In the genomic region with DNA sequence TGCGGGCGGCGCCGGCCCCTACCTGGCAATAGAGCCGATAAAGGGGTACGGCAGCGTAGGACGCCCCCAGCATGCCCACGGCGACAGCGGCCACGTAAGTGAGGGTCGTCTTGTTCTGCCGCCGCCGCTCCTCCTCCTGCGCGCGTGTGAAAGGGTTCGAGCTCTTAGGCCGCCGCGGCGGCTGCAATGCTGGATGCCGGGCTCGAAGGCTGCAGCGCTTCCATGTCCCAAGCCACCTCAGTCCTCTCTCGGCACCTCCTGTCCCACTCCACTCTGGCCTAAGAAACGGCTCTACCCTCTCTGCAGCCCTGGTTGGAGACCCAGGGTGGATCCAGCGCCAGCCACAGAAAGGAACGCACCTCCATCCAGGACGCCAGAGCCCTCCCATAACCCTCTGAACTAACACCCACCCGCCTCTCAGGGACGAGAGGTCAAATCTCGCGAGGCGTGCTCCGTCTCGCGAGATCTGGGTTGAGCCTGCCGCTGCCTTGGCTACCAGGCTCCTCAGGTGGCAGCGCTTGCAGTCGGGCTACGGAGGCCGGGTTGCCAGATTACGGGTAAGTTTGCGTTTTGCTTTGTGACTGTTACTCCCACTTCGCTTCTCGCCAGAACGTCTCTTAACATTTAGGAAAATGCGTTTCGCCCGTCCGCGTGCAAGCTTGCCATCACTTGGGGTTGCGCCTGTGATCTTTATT, we compare ENCODE assay signal across 1 cellular context.
TF ChIP-seq lines count a peak whose summit lies in the region.

COX11 (minus strand) TSS at position 396 of the 695 bp plus-strand sequence; CDS start at position 388, 8 bp downstream.
STXBP4 (plus strand) TSS at position 507 of the 695 bp plus-strand sequence. CDS start 17,455 bp downstream, outside the sequence.

TF ChIP-seq in HepG2, 621 proteins besides CTCF, POLR2A, EP300 and RAD21 (continued from another document and continues in another):
- TF ChIP-seq, protein P1, sequence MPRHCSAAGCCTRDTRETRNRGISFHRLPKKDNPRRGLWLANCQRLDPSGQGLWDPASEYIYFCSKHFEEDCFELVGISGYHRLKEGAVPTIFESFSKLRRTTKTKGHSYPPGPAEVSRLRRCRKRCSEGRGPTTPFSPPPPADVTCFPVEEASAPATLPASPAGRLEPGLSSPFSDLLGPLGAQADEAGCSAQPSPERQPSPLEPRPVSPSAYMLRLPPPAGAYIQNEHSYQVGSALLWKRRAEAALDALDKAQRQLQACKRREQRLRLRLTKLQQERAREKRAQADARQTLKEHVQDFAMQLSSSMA (CRISPR knock-in tag; IDR thresholded peaks at IDR 0.05), result no peak
- TF ChIP-seq ZNF143 (CRISPR knock-in tag; IDR thresholded peaks at IDR 0.05) (peak; percentile 78), PHF20 (CRISPR knock-in tag; IDR thresholded peaks at IDR 0.05) (peak; percentile 72; the same call in 1 of the 2 replicates), IKZF5 (CRISPR knock-in tag; IDR thresholded peaks at IDR 0.05) (peak; percentile 26; the same call in 1 of the 2 replicates), GFI1 (CRISPR knock-in tag; IDR thresholded peaks at IDR 0.05; ENCODE audit: borderline replicate concordance) (no peak; the same call in 1 of the 2 replicates), ZNF569 (CRISPR knock-in tag; IDR thresholded peaks at IDR 0.05; ENCODE audit: borderline replicate concordance) (no peak), MAFG (CRISPR knock-in tag; IDR thresholded peaks at IDR 0.05) (no peak), YEATS4 (CRISPR knock-in tag; IDR thresholded peaks at IDR 0.05; ENCODE audit: borderline replicate concordance) (peak; percentile 79), ZNF737 (CRISPR knock-in tag; IDR thresholded peaks at IDR 0.05; ENCODE audit: borderline replicate concordance) (no peak; the same call in 1 of the 2 replicates), ATF7 (IDR thresholded peaks at IDR 0.05) (no peak), ATF7 (CRISPR knock-in tag; IDR thresholded peaks at IDR 0.05) (no peak), GMEB1 (CRISPR knock-in tag; IDR thresholded peaks at IDR 0.05; ENCODE audit: borderline replicate concordance) (peak; percentile 66; the same call in 1 of the 2 replicates), ZNF180 (CRISPR knock-in tag; IDR thresholded peaks at IDR 0.05; ENCODE audit: borderline replicate concordance, low read depth) (no peak), SNRNP70 (IDR thresholded peaks at IDR 0.05; ENCODE audit: low read depth, low read length) (no peak), MIER2 (CRISPR knock-in tag; IDR thresholded peaks at IDR 0.05) (no peak; the same call in 1 of the 2 replicates), ZNF674 (CRISPR knock-in tag; IDR thresholded peaks at IDR 0.05; ENCODE audit: low read depth) (peak; percentile 89), ZNF337 (CRISPR knock-in tag; IDR thresholded peaks at IDR 0.05; ENCODE audit: borderline replicate concordance, low read depth) (no peak), ZNF136 (CRISPR knock-in tag; IDR thresholded peaks at IDR 0.05; ENCODE audit: low read depth) (peak; percentile 83), AHR (CRISPR knock-in tag; IDR thresholded peaks at IDR 0.05) (0 out of 2 replicates have a peak, but pooled peaks have one; percentile 35), RFXAP (CRISPR knock-in tag; IDR thresholded peaks at IDR 0.05; ENCODE audit: borderline replicate concordance) (peak; percentile 89), THYN1 (CRISPR knock-in tag; IDR thresholded peaks at IDR 0.05; ENCODE audit: borderline replicate concordance, low read depth) (no peak), TCF12 (IDR thresholded peaks at IDR 0.05) (no peak), TCF12 (CRISPR knock-in tag; IDR thresholded peaks at IDR 0.05) (peak; percentile 55; the same call in 1 of the 2 replicates), SP5 (CRISPR knock-in tag; IDR thresholded peaks at IDR 0.05; ENCODE audit: borderline replicate concordance, low read depth) (no peak), HNRNPLL (IDR thresholded peaks at IDR 0.05; ENCODE audit: low read depth, low read length, poor library complexity, severe bottlenecking) (peak; percentile 81), ZBTB20 (CRISPR knock-in tag; IDR thresholded peaks at IDR 0.05; ENCODE audit: borderline replicate concordance, low read depth) (no peak; the same call in none of the 2 replicates), ZBTB7B (CRISPR knock-in tag; IDR thresholded peaks at IDR 0.05) (no peak; the same call in 1 of the 2 replicates), ZNF274 (CRISPR knock-in tag; IDR thresholded peaks at IDR 0.05) (peak; percentile 85), SALL1 (CRISPR knock-in tag; IDR thresholded peaks at IDR 0.05) (peak; percentile 78), ATRX (CRISPR knock-in tag; IDR thresholded peaks at IDR 0.05; ENCODE audit: borderline replicate concordance) (no peak), TP53 (CRISPR knock-in tag; conservative IDR thresholded peaks at IDR 0.05) (no peak), CENPT (CRISPR knock-in tag; IDR thresholded peaks at IDR 0.05; ENCODE audit: low read depth) (no peak), ZBTB3 (CRISPR knock-in tag; IDR thresholded peaks at IDR 0.05; ENCODE audit: borderline replicate concordance, low read depth) (no peak), CREBL2 (CRISPR knock-in tag; IDR thresholded peaks at IDR 0.05; ENCODE audit: borderline replicate concordance) (no peak; the same call in 1 of the 2 replicates), SIX1 (CRISPR knock-in tag; IDR thresholded peaks at IDR 0.05; ENCODE audit: borderline replicate concordance) (peak; percentile 38; the same call in 1 of the 2 replicates)
- TF ChIP-seq, protein P2, sequence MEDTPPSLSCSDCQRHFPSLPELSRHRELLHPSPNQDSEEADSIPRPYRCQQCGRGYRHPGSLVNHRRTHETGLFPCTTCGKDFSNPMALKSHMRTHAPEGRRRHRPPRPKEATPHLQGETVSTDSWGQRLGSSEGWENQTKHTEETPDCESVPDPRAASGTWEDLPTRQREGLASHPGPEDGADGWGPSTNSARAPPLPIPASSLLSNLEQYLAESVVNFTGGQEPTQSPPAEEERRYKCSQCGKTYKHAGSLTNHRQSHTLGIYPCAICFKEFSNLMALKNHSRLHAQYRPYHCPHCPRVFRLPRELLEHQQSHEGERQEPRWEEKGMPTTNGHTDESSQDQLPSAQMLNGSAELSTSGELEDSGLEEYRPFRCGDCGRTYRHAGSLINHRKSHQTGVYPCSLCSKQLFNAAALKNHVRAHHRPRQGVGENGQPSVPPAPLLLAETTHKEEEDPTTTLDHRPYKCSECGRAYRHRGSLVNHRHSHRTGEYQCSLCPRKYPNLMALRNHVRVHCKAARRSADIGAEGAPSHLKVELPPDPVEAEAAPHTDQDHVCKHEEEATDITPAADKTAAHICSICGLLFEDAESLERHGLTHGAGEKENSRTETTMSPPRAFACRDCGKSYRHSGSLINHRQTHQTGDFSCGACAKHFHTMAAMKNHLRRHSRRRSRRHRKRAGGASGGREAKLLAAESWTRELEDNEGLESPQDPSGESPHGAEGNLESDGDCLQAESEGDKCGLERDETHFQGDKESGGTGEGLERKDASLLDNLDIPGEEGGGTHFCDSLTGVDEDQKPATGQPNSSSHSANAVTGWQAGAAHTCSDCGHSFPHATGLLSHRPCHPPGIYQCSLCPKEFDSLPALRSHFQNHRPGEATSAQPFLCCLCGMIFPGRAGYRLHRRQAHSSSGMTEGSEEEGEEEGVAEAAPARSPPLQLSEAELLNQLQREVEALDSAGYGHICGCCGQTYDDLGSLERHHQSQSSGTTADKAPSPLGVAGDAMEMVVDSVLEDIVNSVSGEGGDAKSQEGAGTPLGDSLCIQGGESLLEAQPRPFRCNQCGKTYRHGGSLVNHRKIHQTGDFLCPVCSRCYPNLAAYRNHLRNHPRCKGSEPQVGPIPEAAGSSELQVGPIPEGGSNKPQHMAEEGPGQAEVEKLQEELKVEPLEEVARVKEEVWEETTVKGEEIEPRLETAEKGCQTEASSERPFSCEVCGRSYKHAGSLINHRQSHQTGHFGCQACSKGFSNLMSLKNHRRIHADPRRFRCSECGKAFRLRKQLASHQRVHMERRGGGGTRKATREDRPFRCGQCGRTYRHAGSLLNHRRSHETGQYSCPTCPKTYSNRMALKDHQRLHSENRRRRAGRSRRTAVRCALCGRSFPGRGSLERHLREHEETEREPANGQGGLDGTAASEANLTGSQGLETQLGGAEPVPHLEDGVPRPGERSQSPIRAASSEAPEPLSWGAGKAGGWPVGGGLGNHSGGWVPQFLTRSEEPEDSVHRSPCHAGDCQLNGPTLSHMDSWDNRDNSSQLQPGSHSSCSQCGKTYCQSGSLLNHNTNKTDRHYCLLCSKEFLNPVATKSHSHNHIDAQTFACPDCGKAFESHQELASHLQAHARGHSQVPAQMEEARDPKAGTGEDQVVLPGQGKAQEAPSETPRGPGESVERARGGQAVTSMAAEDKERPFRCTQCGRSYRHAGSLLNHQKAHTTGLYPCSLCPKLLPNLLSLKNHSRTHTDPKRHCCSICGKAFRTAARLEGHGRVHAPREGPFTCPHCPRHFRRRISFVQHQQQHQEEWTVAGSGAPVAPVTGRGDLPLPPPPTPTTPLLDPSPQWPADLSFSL (CRISPR knock-in tag; IDR thresholded peaks at IDR 0.05), result 0 out of 2 replicates have a peak, but pooled peaks have one; percentile 40
- TF ChIP-seq, protein P3, sequence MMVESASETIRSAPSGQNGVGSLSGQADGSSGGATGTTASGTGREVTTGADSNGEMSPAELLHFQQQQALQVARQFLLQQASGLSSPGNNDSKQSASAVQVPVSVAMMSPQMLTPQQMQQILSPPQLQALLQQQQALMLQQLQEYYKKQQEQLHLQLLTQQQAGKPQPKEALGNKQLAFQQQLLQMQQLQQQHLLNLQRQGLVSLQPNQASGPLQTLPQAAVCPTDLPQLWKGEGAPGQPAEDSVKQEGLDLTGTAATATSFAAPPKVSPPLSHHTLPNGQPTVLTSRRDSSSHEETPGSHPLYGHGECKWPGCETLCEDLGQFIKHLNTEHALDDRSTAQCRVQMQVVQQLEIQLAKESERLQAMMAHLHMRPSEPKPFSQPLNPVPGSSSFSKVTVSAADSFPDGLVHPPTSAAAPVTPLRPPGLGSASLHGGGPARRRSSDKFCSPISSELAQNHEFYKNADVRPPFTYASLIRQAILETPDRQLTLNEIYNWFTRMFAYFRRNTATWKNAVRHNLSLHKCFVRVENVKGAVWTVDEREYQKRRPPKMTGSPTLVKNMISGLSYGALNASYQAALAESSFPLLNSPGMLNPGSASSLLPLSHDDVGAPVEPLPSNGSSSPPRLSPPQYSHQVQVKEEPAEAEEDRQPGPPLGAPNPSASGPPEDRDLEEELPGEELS (CRISPR knock-in tag; IDR thresholded peaks at IDR 0.05), result no peak; the same call in 1 of the 2 replicates
- TF ChIP-seq, protein P4, sequence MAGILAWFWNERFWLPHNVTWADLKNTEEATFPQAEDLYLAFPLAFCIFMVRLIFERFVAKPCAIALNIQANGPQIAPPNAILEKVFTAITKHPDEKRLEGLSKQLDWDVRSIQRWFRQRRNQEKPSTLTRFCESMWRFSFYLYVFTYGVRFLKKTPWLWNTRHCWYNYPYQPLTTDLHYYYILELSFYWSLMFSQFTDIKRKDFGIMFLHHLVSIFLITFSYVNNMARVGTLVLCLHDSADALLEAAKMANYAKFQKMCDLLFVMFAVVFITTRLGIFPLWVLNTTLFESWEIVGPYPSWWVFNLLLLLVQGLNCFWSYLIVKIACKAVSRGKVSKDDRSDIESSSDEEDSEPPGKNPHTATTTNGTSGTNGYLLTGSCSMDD (CRISPR knock-in tag; IDR thresholded peaks at IDR 0.05), result no peak
- TF ChIP-seq, protein P5, sequence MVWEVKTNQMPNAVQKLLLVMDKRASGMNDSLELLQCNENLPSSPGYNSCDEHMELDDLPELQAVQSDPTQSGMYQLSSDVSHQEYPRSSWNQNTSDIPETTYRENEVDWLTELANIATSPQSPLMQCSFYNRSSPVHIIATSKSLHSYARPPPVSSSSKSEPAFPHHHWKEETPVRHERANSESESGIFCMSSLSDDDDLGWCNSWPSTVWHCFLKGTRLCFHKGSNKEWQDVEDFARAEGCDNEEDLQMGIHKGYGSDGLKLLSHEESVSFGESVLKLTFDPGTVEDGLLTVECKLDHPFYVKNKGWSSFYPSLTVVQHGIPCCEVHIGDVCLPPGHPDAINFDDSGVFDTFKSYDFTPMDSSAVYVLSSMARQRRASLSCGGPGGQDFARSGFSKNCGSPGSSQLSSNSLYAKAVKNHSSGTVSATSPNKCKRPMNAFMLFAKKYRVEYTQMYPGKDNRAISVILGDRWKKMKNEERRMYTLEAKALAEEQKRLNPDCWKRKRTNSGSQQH (CRISPR knock-in tag; IDR thresholded peaks at IDR 0.05; ENCODE audit: low read depth), result peak; percentile 10; the same call in 1 of the 2 replicates
- TF ChIP-seq, protein P6, sequence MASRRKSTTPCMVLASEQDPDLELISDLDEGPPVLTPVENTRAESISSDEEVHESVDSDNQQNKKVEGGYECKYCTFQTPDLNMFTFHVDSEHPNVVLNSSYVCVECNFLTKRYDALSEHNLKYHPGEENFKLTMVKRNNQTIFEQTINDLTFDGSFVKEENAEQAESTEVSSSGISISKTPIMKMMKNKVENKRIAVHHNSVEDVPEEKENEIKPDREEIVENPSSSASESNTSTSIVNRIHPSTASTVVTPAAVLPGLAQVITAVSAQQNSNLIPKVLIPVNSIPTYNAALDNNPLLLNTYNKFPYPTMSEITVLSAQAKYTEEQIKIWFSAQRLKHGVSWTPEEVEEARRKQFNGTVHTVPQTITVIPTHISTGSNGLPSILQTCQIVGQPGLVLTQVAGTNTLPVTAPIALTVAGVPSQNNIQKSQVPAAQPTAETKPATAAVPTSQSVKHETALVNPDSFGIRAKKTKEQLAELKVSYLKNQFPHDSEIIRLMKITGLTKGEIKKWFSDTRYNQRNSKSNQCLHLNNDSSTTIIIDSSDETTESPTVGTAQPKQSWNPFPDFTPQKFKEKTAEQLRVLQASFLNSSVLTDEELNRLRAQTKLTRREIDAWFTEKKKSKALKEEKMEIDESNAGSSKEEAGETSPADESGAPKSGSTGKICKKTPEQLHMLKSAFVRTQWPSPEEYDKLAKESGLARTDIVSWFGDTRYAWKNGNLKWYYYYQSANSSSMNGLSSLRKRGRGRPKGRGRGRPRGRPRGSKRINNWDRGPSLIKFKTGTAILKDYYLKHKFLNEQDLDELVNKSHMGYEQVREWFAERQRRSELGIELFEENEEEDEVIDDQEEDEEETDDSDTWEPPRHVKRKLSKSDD (CRISPR knock-in tag; IDR thresholded peaks at IDR 0.05; ENCODE audit: low read depth), result peak; percentile 54; the same call in 1 of the 2 replicates
